ENCODE assay signal across 19 cellular contexts in genomic region chrX:13010546-13010945, GRCh38. TPM values are rescaled to one million over a fixed set of nuclear protein-coding genes. Genes with fewer than 3 reads are reported as not detected.
DNase-seq lines count a peak whose midpoint lies in the region; ATAC-seq, FAIRE-seq and TF ChIP-seq lines count a peak whose summit lies in the region.
"Had no signal": no experiment of that assay in that cellular context is flagged by ENCODE, and none has a peak within 500 bp of the region (broad histone marks: within the 10 kb centered on the region; RNA-seq: fewer than 3 reads in every experiment).

No MANE protein-coding gene starts in this region.

- CTCF ChIA-PET in SK-N-SH (lab: Yijun Ruan, JAX) = interaction anchor here (1.1 kb wide), 1 partner anchor 478 kb away, joined by 4 read pairs; no protein-coding TSS in a partner anchor
- CTCF ChIA-PET in T-cell (lab: Charles Lee) = no interaction called here

- no peaks in the 10 kb centered on the region for H3K79me2 ChIP-seq in SK-N-SH (ENCODE audit: insufficient read depth)

- peaks cover 39% of the 10 kb centered on the region for H3F3A ChIP-seq in SK-N-SH (replicated peaks; ENCODE audit: insufficient read depth)

- H3K27ac Mint-ChIP-seq in T-cell = peak overlapping the region; percentile 35 to 63
- peak overlapping the region; percentile 43 for H3K27ac Mint-ChIP-seq in progenitor cell of endocrine pancreas

- H3K36me3 Mint-ChIP-seq in T-cell (no peaks in the 10 kb centered on the region), progenitor cell of endocrine pancreas (ENCODE audit: insufficient read depth) (no peaks in the 10 kb centered on the region)
- H3K36me3 Mint-ChIP-seq: CD8-positive, alpha-beta memory T cell had no signal

- H4K20me1 ChIP-seq in SK-N-SH (ENCODE audit: insufficient read depth) = no peaks in the 10 kb centered on the region

- no peaks in the 10 kb centered on the region for H3K9me2 ChIP-seq in SK-N-SH

- DNase-seq in SK-N-SH (no peak), GM19239 (ENCODE audit: insufficient read length, low spot score) (no peak), T-cell (no peak), progenitor cell of endocrine pancreas (ENCODE audit: low spot score, unreplicated experiment) (no peak), midbrain (lab: John Stamatoyannopoulos, UW) (no peak), NCI-H524 (lab: John Stamatoyannopoulos, UW) (no peak)
- DNase-seq in activated CD8-positive, alpha-beta memory T cell treated with anti-CD3 and anti-CD28 coated beads, Interleukin-2, amount 50 U/mL, for 48 hours = no peak
- DNase-seq: BE2C; CD8-positive, alpha-beta memory T cell; DND-41; KBM-7; NCI-H1436 treated with DMSO at 0.1 percent for 48 hours; NCI-H2029 treated with DMSO at 0.1 percent for 48 hours; NCI-H82 had no signal

- POLR2A ChIA-PET in SK-N-SH (lab: Yijun Ruan, JAX) (no interaction called here), T-cell (lab: Charles Lee) (interaction anchor here (0.5 to 0.9 kb wide), 3 partner anchors 30 to 65 kb away, joined by 3 to 13 read pairs (median 4); no protein-coding TSS in a partner anchor)

- ATAC-seq in SK-N-SH treated with all-trans-retinoic acid at 6 μM for 48 hours (no peak), T-cell (replicated peaks in 1 of 4) (no peak)

- no peaks in the 10 kb centered on the region for H3K27me3 ChIP-seq in SK-N-SH (ENCODE audit: insufficient read depth)
- H3K27me3 ChIP-seq: BE2C had no signal

- H3K4me3 ChIP-seq in SK-N-SH (ENCODE audit: low read depth in 2 of 2, low read length in 1 of 2) = no peak overlapping the region

- peak; percentile 75 for FAIRE-seq in GM19239 (lab: Jason Lieb, UNC)
- FAIRE-seq: G401.6 had no signal

- H3K9me3 Mint-ChIP-seq in T-cell (no peaks in the 10 kb centered on the region), progenitor cell of endocrine pancreas (ENCODE audit: low read depth) (peaks cover 5% of the 10 kb centered on the region)
- H3K9me3 Mint-ChIP-seq: CD8-positive, alpha-beta memory T cell had no signal

- H3K4me2 ChIP-seq in SK-N-SH = peak overlapping the region; percentile 46; the same call in 1 of the 2 replicates

- no peaks in the 10 kb centered on the region for H3K36me3 ChIP-seq in SK-N-SH (replicated peaks in 1 of 2; ENCODE audit: control insufficient read depth in 1 of 2, insufficient read depth in 2 of 2, low read length in 1 of 2)
- H3K36me3 ChIP-seq: BE2C had no signal

- H3K4me1 ChIP-seq in SK-N-SH (ENCODE audit: control insufficient read depth in 1 of 2, insufficient read depth in 2 of 2, low read depth in 1 of 2, low read length in 1 of 2) = peaks cover 2 to 41% of the 10 kb centered on the region in 2 experiments; a peak in 3 of 4 replicates
- H3K4me1 ChIP-seq: BE2C had no signal

- H3K27ac ChIP-seq in SK-N-SH (ENCODE audit: low read depth in 2 of 2, low read length in 1 of 2) = peak overlapping the region in 1 of 2 experiments; percentile 68; a peak in 1 of 4 replicates
- H3K27ac ChIP-seq: 22Rv1 had no signal

- TF ChIP-seq CTCF in SK-N-SH (IDR thresholded peaks at IDR 0.05) = no peak
- no peak for TF ChIP-seq CTCF in progenitor cell of endocrine pancreas (IDR thresholded peaks at IDR 0.05; ENCODE audit: unreplicated experiment)

- no peaks in the 10 kb centered on the region for H3K9me3 ChIP-seq in SK-N-SH
- H3K9me3 ChIP-seq: BE2C had no signal

- no peak for TF ChIP-seq RAD21 in SK-N-SH (IDR thresholded peaks at IDR 0.05; ENCODE audit: low read length)

- no peak overlapping the region for H2AFZ ChIP-seq in SK-N-SH (ENCODE audit: low read depth)

- H3K4me1 Mint-ChIP-seq in T-cell = peaks cover 72 to 85% (median 74%) of the 10 kb centered on the region in 3 donors
- peaks cover 18% of the 10 kb centered on the region for H3K4me1 Mint-ChIP-seq in progenitor cell of endocrine pancreas (ENCODE audit: low read depth)

- H3K9ac ChIP-seq in SK-N-SH = no peak overlapping the region

- TF ChIP-seq EP300 in SK-N-SH (IDR thresholded peaks at IDR 0.05; ENCODE audit: borderline replicate concordance in 1 of 2, low read depth in 1 of 2, low read length in 1 of 2) = no peak

- WGBS in SK-N-SH (ENCODE audit: low lambda C conversion rate) = 54% methylated on average over 2 of the region's 2 CpGs

- peaks cover 0 to 37% of the 10 kb centered on the region in 2 donors for H3K27me3 Mint-ChIP-seq in T-cell
- no peaks in the 10 kb centered on the region for H3K27me3 Mint-ChIP-seq in progenitor cell of endocrine pancreas

- H3K4me3 Mint-ChIP-seq in T-cell (no peak overlapping the region), progenitor cell of endocrine pancreas (ENCODE audit: low read depth) (no peak overlapping the region)
- H3K4me3 Mint-ChIP-seq: CD8-positive, alpha-beta memory T cell had no signal

TF ChIP-seq in SK-N-SH, 30 proteins besides CTCF, POLR2A, EP300 and RAD21:
- TF ChIP-seq MXI1 (IDR thresholded peaks at IDR 0.05; ENCODE audit: low read depth, low read length) = no peak
- no peak for TF ChIP-seq USF2 (IDR thresholded peaks at IDR 0.05; ENCODE audit: borderline replicate concordance, low read depth, low read length)
- TF ChIP-seq TEAD4 (IDR thresholded peaks at IDR 0.05; ENCODE audit: borderline replicate concordance, insufficient read depth) = no peak
- no peak for TF ChIP-seq ZBTB33 (IDR thresholded peaks at IDR 0.05; ENCODE audit: borderline replicate concordance, low read depth)
- TF ChIP-seq JUND (IDR thresholded peaks at IDR 0.05) = no peak
- TF ChIP-seq TCF12 (IDR thresholded peaks at IDR 0.05) = no peak

TF ChIP-seq in SK-N-SH treated with all-trans-retinoic acid at 6 μM for 48 hours, 23 proteins besides CTCF, POLR2A, EP300 and RAD21:
- no peak for TF ChIP-seq ZFP30 (CRISPR knock-in tag; IDR thresholded peaks at IDR 0.05)
- no peak for TF ChIP-seq TCF4 (CRISPR knock-in tag; IDR thresholded peaks at IDR 0.05; ENCODE audit: borderline replicate concordance)
- TF ChIP-seq ZNF70 (CRISPR knock-in tag; IDR thresholded peaks at IDR 0.05) = no peak

RNA-seq across cellular contexts. Expression of gene FAM9C, which starts 33.9 kb away (rescaled TPM):
- polyA plus RNA-seq in SK-N-SH (2012; rRNA removed) = 1.9 and 2.6 TPM in 2 replicates
- polyA plus RNA-seq in SK-N-SH (2012; cell fraction: cytosol; rRNA removed) = 2.4 and 2.5 TPM in 2 replicates
- 3.1 and 6.2 TPM in 2 replicates for polyA plus RNA-seq in SK-N-SH (2012; cell fraction: nucleus; rRNA removed)
- total RNA-seq in T-cell (not detected), progenitor cell of endocrine pancreas (not detected in 2 replicates)
- total RNA-seq: CD8-positive, alpha-beta memory T cell; H4; NCI-H460 had no signal
- polyA plus RNA-seq: CD8-positive, alpha-beta memory T cell had no signal

RNA-seq across cellular contexts. Expression of gene TMSB4X, which starts 35.6 kb away (rescaled TPM):
- polyA plus RNA-seq in SK-N-SH (2012; rRNA removed) = 4,830 and 10,669 TPM in 2 replicates
- 11,345 and 16,426 TPM in 2 replicates for polyA plus RNA-seq in SK-N-SH (2012; cell fraction: cytosol; rRNA removed)
- polyA plus RNA-seq in SK-N-SH (2012; cell fraction: nucleus; rRNA removed) = 2,546 and 2,555 TPM in 2 replicates
- total RNA-seq in T-cell = 1,000 to 10,000 TPM; 5,030 to 6,201 (median 5,880) TPM
- total RNA-seq in progenitor cell of endocrine pancreas = 1,699 and 1,780 TPM in 2 replicates
